8 cellular contexts compared by ENCODE assay signal in genomic region chr1:47334765-47335435, GRCh38. TPM values are rescaled to one million over a fixed set of nuclear protein-coding genes. Genes with fewer than 3 reads are reported as not detected.
DNase-seq lines count a peak whose midpoint lies in the region; ATAC-seq, FAIRE-seq and TF ChIP-seq lines count a peak whose summit lies in the region.

No MANE protein-coding gene starts in this region.

- H3K79me1 ChIP-seq in mesendoderm (ENCODE audit: low read length): peaks cover 5% of the 10 kb centered on the region

- no peak for FAIRE-seq in A549 (lab: Jason Lieb, UNC)
- no peak for FAIRE-seq in GM12878 (lab: Jason Lieb, UNC)

- no peaks in the 10 kb centered on the region for H4K20me1 ChIP-seq in GM12878 (ENCODE audit: control insufficient read depth, insufficient read depth)

- H3K9me3 ChIP-seq in A549: no peaks in the 10 kb centered on the region
- H3K9me3 ChIP-seq in GM12878 (replicated peaks; ENCODE audit: control insufficient read depth, insufficient read depth, low read length): no peaks in the 10 kb centered on the region

- RAD21 ChIA-PET in GM12878 (lab: Charles Lee; ENCODE audit: unreplicated experiment): interaction anchor here (1.6 to 2.1 kb wide), 3 partner anchors 17 to 103 kb away, joined by 7 to 13 read pairs (median 12); partner anchors contain the start of genes FOXD2 and STIL

- CTCF ChIA-PET in A549 (lab: Yijun Ruan, JAX) (interaction anchor here (0.6 to 0.9 kb wide), 2 partner anchors 11 to 156 kb away, joined by 3 read pairs; no protein-coding TSS in a partner anchor), GM12878 (lab: Yijun Ruan, JAX) (interaction anchor here (0.7 to 2.2 kb wide), 14 partner anchors 11 to 156 kb away, joined by 3 to 9 read pairs (median 5); partner anchors contain the start of genes FOXD2 and STIL)

- H3K27ac ChIP-seq in A549 (peak overlapping the region; percentile 90 to 99), GM12878 (ENCODE audit: control insufficient read depth, insufficient read depth) (peak overlapping the region; percentile 82), mesendoderm (ENCODE audit: low read depth, low read length) (peak overlapping the region; percentile 99)

- no peak for ATAC-seq in A549
- ATAC-seq in GM12878: no peak
- no peak for ATAC-seq in GM18868 (IDR thresholded peaks at IDR 0.05; ENCODE audit: unreplicated experiment)

- TF ChIP-seq POLR2A in A549 (IDR thresholded peaks at IDR 0.05; ENCODE audit: low read length) (no peak), GM12878 (IDR thresholded peaks at IDR 0.05; ENCODE audit: low read depth, low read length) (no peak; the same call in 1 of the 2 replicates)

- H2BK5ac ChIP-seq in mesendoderm (ENCODE audit: low read length): no peak overlapping the region

- peak overlapping the region; percentile 93 for H3K9ac ChIP-seq in GM12878 (ENCODE audit: control insufficient read depth, insufficient read depth, low read length)
- H3K9ac ChIP-seq in mesendoderm (ENCODE audit: low read length): peak overlapping the region; percentile 97

- intact Hi-C loops in GM12878 (cut with micrococcal nuclease; ENCODE audit: unreplicated experiment) (loop anchor here (10.0 kb wide), 1 partner anchor 100 kb away; the partner anchor contains the start of gene FOXD2), posterior vena cava (cut with DNase I) (no loop called here)

- SMC1A ChIA-PET in GM12878 (lab: Charles Lee; ENCODE audit: uncharacterized antibody, unreplicated experiment): interaction anchor here (0.8 to 1.8 kb wide), 7 partner anchors 10 to 103 kb away, joined by 3 to 7 read pairs (median 5); partner anchors contain the start of genes FOXD2 and STIL

- H2AK5ac ChIP-seq in mesendoderm (ENCODE audit: low read length): no peak overlapping the region

- no peak overlapping the region for H4K5ac ChIP-seq in mesendoderm (ENCODE audit: low read length)

- H3K79me2 ChIP-seq in GM12878 (ENCODE audit: control insufficient read depth, insufficient read depth, low read length) (peaks cover 45% of the 10 kb centered on the region), mesendoderm (ENCODE audit: control insufficient read depth, insufficient read depth, low read length) (peaks cover 13% of the 10 kb centered on the region)

- H3K18ac ChIP-seq in mesendoderm (ENCODE audit: low read length): peak overlapping the region; percentile 86

- H2BK120ac ChIP-seq in mesendoderm (ENCODE audit: low read depth, low read length): no peak overlapping the region

- no peak overlapping the region for H3K23ac ChIP-seq in mesendoderm (ENCODE audit: low read length)

- H3K36me3 ChIP-seq in GM12878 (ENCODE audit: control insufficient read depth in 2 of 2, insufficient read depth in 2 of 2, low read length in 1 of 2) (0 out of 4 replicates have a peak, but pooled peaks cover 0 to 3% of the 10 kb centered on the region in 2 experiments), mesendoderm (ENCODE audit: control insufficient read depth, insufficient read depth, low read length) (no peaks in the 10 kb centered on the region)

- TF ChIP-seq EP300 in A549 (IDR thresholded peaks at IDR 0.05) (no peak), GM12878 (IDR thresholded peaks at IDR 0.05; ENCODE audit: borderline replicate concordance in 1 of 2, control insufficient read depth in 1 of 2, low read depth in 2 of 2, low read length in 2 of 2) (no peak)

- H3K27me3 ChIP-seq in GM12878 (replicated peaks in 1 of 2; ENCODE audit: control insufficient read depth in 2 of 2, insufficient read depth in 2 of 2, low read length in 1 of 2) (no peaks in the 10 kb centered on the region), mesendoderm (ENCODE audit: insufficient read depth, low read length, poor library complexity) (no peaks in the 10 kb centered on the region)

- POLR2A ChIA-PET in A549 (lab: Yijun Ruan, JAX): interaction anchor here (1.4 to 2.3 kb wide), 2 partner anchors 21 to 103 kb away, joined by 4 to 27 read pairs; partner anchors contain the start of genes FOXD2 and STIL
- POLR2A ChIA-PET in GM12878 (lab: Charles Lee): interaction anchor here (0.5 to 3.2 kb wide), 7 partner anchors 11 to 1132 kb away, joined by 3 to 19 read pairs (median 8); partner anchors contain the start of genes FOXD2, LURAP1 and STIL

- DNase-seq in A549 (ENCODE audit: low read depth in 1 of 2, low spot score in 1 of 2) (no peak), HCEC 1CT (peak; percentile 84), GM12878 (ENCODE audit: low read depth, low spot score) (peak; percentile 36), mesendoderm (no peak), posterior vena cava (ENCODE audit: low spot score) (no peak), EL (no peak), midbrain (lab: John Stamatoyannopoulos, UW) (no peak)

- H4K8ac ChIP-seq in mesendoderm (ENCODE audit: low read depth, low read length): no peak overlapping the region

- no peak for TF ChIP-seq CTCF in A549 (IDR thresholded peaks at IDR 0.05)
- no peak for TF ChIP-seq CTCF in GM12878 (IDR thresholded peaks at IDR 0.05 in 2 of 3, conservative IDR thresholded peaks at IDR 0.05 in 1 of 3; ENCODE audit: control insufficient read depth in 2 of 3, extremely low read depth in 1 of 3, insufficient read depth in 1 of 3, low read depth in 3 of 3, low read length in 3 of 3)

- TSS peak; percentile 81 for BruUV-seq in GM12878 (replicated peaks; lab: Mats Ljungman, UMichigan)

- TF ChIP-seq RAD21 in A549 (conservative IDR thresholded peaks at IDR 0.05 in 1 of 2, IDR thresholded peaks at IDR 0.05 in 1 of 2) (no peak), GM12878 (IDR thresholded peaks at IDR 0.05; ENCODE audit: insufficient read depth, low read depth, low read length) (no peak)

- no peak overlapping the region for H3K4ac ChIP-seq in mesendoderm (ENCODE audit: low read depth, low read length)

- H3K4me1 ChIP-seq in A549 (peaks cover 28% of the 10 kb centered on the region), GM12878 (ENCODE audit: control insufficient read depth, insufficient read depth, low read length) (peaks cover 3% of the 10 kb centered on the region; the same call in 1 of the 2 replicates), mesendoderm (ENCODE audit: control insufficient read depth, low read depth, low read length) (peaks cover 5% of the 10 kb centered on the region)

- H3K4me3 ChIP-seq in A549 (peak overlapping the region; percentile 79), GM12878 (peak overlapping the region; percentile 71), mesendoderm (ENCODE audit: low read length) (peak overlapping the region; percentile 86)

- in situ Hi-C loops in GM12878 (cut with MboI): no loop called here

- 49% methylated on average over 9 of the region's 9 CpGs for WGBS in A549 (ENCODE audit: missing lambda C conversion rate)
- 52% methylated on average over 9 of the region's 9 CpGs for WGBS in GM12878 (ENCODE audit: insufficient coverage, insufficient replicate concordance, low lambda C conversion rate, missing lambda C conversion rate)
- WGBS in mesendoderm (ENCODE audit: extremely low coverage, insufficient coverage, low lambda C conversion rate): no CpG with 5 or more reads among the region's 9 CpGs

- H3K4me2 ChIP-seq in A549 (peak overlapping the region; percentile 89), GM12878 (ENCODE audit: control insufficient read depth, insufficient read depth) (peak overlapping the region; percentile 84), mesendoderm (ENCODE audit: low read length) (peak overlapping the region; percentile 16)

- peak overlapping the region; percentile 96 for H3K56ac ChIP-seq in mesendoderm (ENCODE audit: low read length)

- H2AFZ ChIP-seq in GM12878 (ENCODE audit: control insufficient read depth, low read depth, low read length): peak overlapping the region; percentile 88

- no peak overlapping the region for H2BK15ac ChIP-seq in mesendoderm (replicated peaks; ENCODE audit: low read depth)

RNA-seq across cellular contexts. Expression of gene CMPK1, which starts 1.3 kb away (rescaled TPM):
- polyA plus RNA-seq in A549 (2011; rRNA removed): 61.9 and 103 TPM in 2 replicates
- polyA plus RNA-seq in A549 (2012; cell fraction: cytosol; rRNA removed): 15.4 and 17.1 TPM in 2 replicates
- polyA plus RNA-seq in A549 (2012; cell fraction: nucleus; rRNA removed): 5.5 and 6.7 TPM in 2 replicates
- 84.7 to 89.8 TPM (median 89.3 TPM) in 3 replicates for polyA plus RNA-seq in A549 (2017; fragmentation: RNase III; extraction: RNeasy Plus Mini Kit Qiagen cat#74134 plus additional on column Dnase treatment)
- polyA minus RNA-seq in A549 (2011; rRNA and poly(A)+ RNA removed): 10.7 and 11.0 TPM in 2 replicates
- 32.2 and 35.1 TPM in 2 replicates for total RNA-seq in GM12878 (2013; cell fraction: nucleolus; rRNA removed)
- total RNA-seq in GM12878 (2014; rRNA removed): 79.8 and 100 TPM in 2 replicates
- total RNA-seq in GM12878 (2014; rRNA removed; fragmentation: Illumina TruSeq; extraction: Trizol): 122 and 130 TPM in 2 replicates
- total RNA-seq in GM12878 (2021): 112 and 116 TPM in 2 replicates
- 32.7 TPM for polyA plus RNA-seq in GM12878 (2011; ENCODE audit: low read depth)
- polyA plus RNA-seq in GM12878 (2011; rRNA removed): 79.2 and 141 TPM in 2 replicates
- 17.0 and 17.7 TPM in 2 replicates for polyA plus RNA-seq in GM12878 (2011; cell fraction: cytosol; rRNA removed)
- polyA plus RNA-seq in GM12878 (2011; cell fraction: nucleus; rRNA removed): 13.4 and 18.2 TPM in 2 replicates
- polyA plus RNA-seq in GM12878 (2012): 79.3 and 85.2 TPM in 2 replicates
- 126 and 161 TPM in 2 replicates for polyA plus RNA-seq in GM12878 (2014; fragmentation: Illumina TruSeq; extraction: Trizol)
- 10 to 100 TPM; 43.7 to 61.0 TPM for polyA plus RNA-seq in GM12878 (2014; fragmentation: Nextera tagmentation; extraction: Ambion mirVana)
- polyA plus RNA-seq in GM12878 (2014; rRNA removed): 67.2 and 76.6 TPM in 2 replicates
- polyA plus RNA-seq in GM12878 (2016; fragmentation: Nextera tagmentation; extraction: Ambion mirVana): 100 to 1,000 TPM in 1 of 2 experiments, 10 to 100 TPM in 1; 91.5 to 159 TPM
- polyA minus RNA-seq in GM12878 (2011; rRNA and poly(A)+ RNA removed): 17.5 and 24.4 TPM in 2 replicates
- polyA minus RNA-seq in GM12878 (2011; cell fraction: cytosol; rRNA and poly(A)+ RNA removed): 38.6 and 42.1 TPM in 2 replicates
- polyA minus RNA-seq in GM12878 (2011; cell fraction: nucleus; rRNA and poly(A)+ RNA removed): 5.6 and 7.5 TPM in 2 replicates
- 32.8 TPM for polyA plus RNA-seq in mesendoderm (2013, experiment 1 of 2)
- 33.3 TPM for polyA plus RNA-seq in mesendoderm (2013, experiment 2 of 2)
- 100 to 1,000 TPM; 109 to 127 TPM for total RNA-seq in posterior vena cava

RNA-seq across cellular contexts. Expression of gene STIL, which starts 21.0 kb away (rescaled TPM):
- polyA plus RNA-seq in A549 (2011; rRNA removed) (19.5 and 21.7 TPM in 2 replicates), A549 (2017; fragmentation: RNase III; extraction: RNeasy Plus Mini Kit Qiagen cat#74134 plus additional on column Dnase treatment) (10.1 to 10.7 TPM (median 10.2 TPM) in 3 replicates), GM12878 (2011; rRNA removed) (35.1 and 42.7 TPM in 2 replicates), GM12878 (2014; fragmentation: Illumina TruSeq; extraction: Trizol) (28.5 and 34.1 TPM in 2 replicates), GM12878 (2014; fragmentation: Nextera tagmentation; extraction: Ambion mirVana) (1 to 10 TPM; 6.0 to 6.3 TPM), GM12878 (2014; rRNA removed) (17.1 and 18.2 TPM in 2 replicates), GM12878 (2016; fragmentation: Nextera tagmentation; extraction: Ambion mirVana) (10 to 100 TPM; 26.8 to 30.0 TPM)
- 7.2 and 8.2 TPM in 2 replicates for polyA plus RNA-seq in A549 (2012; cell fraction: cytosol; rRNA removed)
- 6.4 and 9.1 TPM in 2 replicates for polyA plus RNA-seq in A549 (2012; cell fraction: nucleus; rRNA removed)
- 16.9 and 24.2 TPM in 2 replicates for polyA minus RNA-seq in A549 (2011; rRNA and poly(A)+ RNA removed)
- total RNA-seq in GM12878 (2013; cell fraction: nucleolus; rRNA removed): 48.8 and 58.6 TPM in 2 replicates
- total RNA-seq in GM12878 (2014; rRNA removed) (26.3 and 33.1 TPM in 2 replicates), GM12878 (2014; rRNA removed; fragmentation: Illumina TruSeq; extraction: Trizol) (31.1 and 32.8 TPM in 2 replicates), GM12878 (2021) (22.9 and 23.3 TPM in 2 replicates), posterior vena cava (1 to 10 TPM in 1 of 2 donors, under 1 TPM in 1; 0.86 to 1.1 TPM)
- polyA plus RNA-seq in GM12878 (2011; ENCODE audit: low read depth): 5.2 TPM
- 19.6 and 22.3 TPM in 2 replicates for polyA plus RNA-seq in GM12878 (2011; cell fraction: cytosol; rRNA removed)
- 16.8 and 16.9 TPM in 2 replicates for polyA plus RNA-seq in GM12878 (2011; cell fraction: nucleus; rRNA removed)
- polyA plus RNA-seq in GM12878 (2012): 6.5 and 8.5 TPM in 2 replicates
- polyA minus RNA-seq in GM12878 (2011; rRNA and poly(A)+ RNA removed): 76.8 and 103 TPM in 2 replicates
- polyA minus RNA-seq in GM12878 (2011; cell fraction: cytosol; rRNA and poly(A)+ RNA removed): 17.2 and 17.4 TPM in 2 replicates
- polyA minus RNA-seq in GM12878 (2011; cell fraction: nucleus; rRNA and poly(A)+ RNA removed): 17.2 and 26.0 TPM in 2 replicates
- 44.3 TPM for polyA plus RNA-seq in mesendoderm (2013, experiment 1 of 2)
- polyA plus RNA-seq in mesendoderm (2013, experiment 2 of 2): 42.4 TPM

Comparison
In these comparisons a context has a peak if more than half of its experiments do, and no peak if none do; other contexts are left out.
1. DNase-seq: peak in HCEC 1CT (single experiment) and GM12878 (single experiment); none in A549 (0 of 2), mesendoderm (single experiment), posterior vena cava (single experiment), EL (single experiment) and midbrain (single experiment).
2. H3K4me2 ChIP-seq: peak in every context shown above with its lines; median percentile 89 in A549; 84 in GM12878; 16 in mesendoderm.
3. RNA of gene STIL, which starts 21.0 kb away (total RNA-seq): 22.9 to 58.6 TPM in GM12878; 0.86 to 1.1 TPM in posterior vena cava; every median in the first group is over 10 times any median in the second.
4. Peak in every context shown above with its lines, with median percentiles within 50 percentile points of each other: H3K27ac ChIP-seq and H3K4me3 ChIP-seq.